16 cellular contexts compared by ENCODE assay signal in the genomic region with DNA sequence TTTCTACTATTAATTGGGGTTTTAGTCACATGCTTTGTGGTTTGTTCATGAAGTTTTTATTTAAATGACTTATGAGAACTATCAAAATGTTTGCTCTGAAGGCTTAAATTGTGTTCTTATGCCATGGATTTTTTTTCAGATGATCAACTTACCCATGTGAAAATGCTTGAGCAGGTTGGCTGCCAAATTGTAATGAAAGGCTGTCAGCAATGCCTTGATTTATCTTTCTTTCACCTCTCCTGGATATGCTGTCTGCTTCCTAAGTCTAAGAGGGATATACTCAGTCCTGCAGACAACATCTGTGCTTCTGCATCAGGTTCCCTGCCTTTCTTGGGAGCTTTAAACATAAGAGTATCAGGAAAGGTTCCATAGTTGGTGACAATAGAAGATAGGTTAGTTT. TPM values are rescaled to one million over a fixed set of nuclear protein-coding genes. Genes with fewer than 3 reads are reported as not detected.
DNase-seq lines count a peak whose midpoint lies in the region; ATAC-seq, FAIRE-seq and TF ChIP-seq lines count a peak whose summit lies in the region.
"Had no signal": no experiment of that assay in that cellular context is flagged by ENCODE, and none has a peak within 500 bp of the region (broad histone marks: within the 10 kb centered on the region; RNA-seq: fewer than 3 reads in every experiment).

No MANE protein-coding gene starts in this region.

- H3K27me3 ChIP-seq in psoas muscle (ENCODE audit: insufficient read depth in 3 of 3, low read length in 2 of 3) = no peaks in the 10 kb centered on the region
- H3K27me3 ChIP-seq in neuronal stem cell (ENCODE audit: control insufficient read depth in 3 of 3, insufficient read depth in 3 of 3, low read depth in 1 of 3, low read length in 3 of 3) = no peaks in the 10 kb centered on the region

- no peak overlapping the region for H3K4me2 ChIP-seq in neuronal stem cell (ENCODE audit: insufficient read depth, low read length, poor library complexity, severe bottlenecking)

- H2AK5ac ChIP-seq in neuronal stem cell (ENCODE audit: low read depth, low read length) = no peak overlapping the region

- no peak overlapping the region for H4K8ac ChIP-seq in neuronal stem cell (ENCODE audit: low read depth, low read length)

- no peak overlapping the region for H2AFZ ChIP-seq in neuronal stem cell (ENCODE audit: low read length)

- no peak overlapping the region for H2BK5ac ChIP-seq in neuronal stem cell (ENCODE audit: low read length)

- peaks cover 3% of the 10 kb centered on the region for H3K79me1 ChIP-seq in neuronal stem cell (ENCODE audit: low read depth, low read length)

- H3K4me1 ChIP-seq in psoas muscle = peaks cover 28% of the 10 kb centered on the region
- H3K4me1 ChIP-seq in neuronal stem cell (ENCODE audit: control insufficient read depth in 2 of 2, insufficient read depth in 1 of 2, low read depth in 1 of 2, low read length in 2 of 2) = peaks cover 12 to 22% of the 10 kb centered on the region in 2 donors

- H3K9ac ChIP-seq in neuronal stem cell (ENCODE audit: low read depth, low read length, poor library complexity) = no peak overlapping the region

- no peak overlapping the region for H3K23ac ChIP-seq in neuronal stem cell (ENCODE audit: low read depth, low read length, poor library complexity)

- no peak overlapping the region for H3K4ac ChIP-seq in neuronal stem cell (ENCODE audit: low read length)

- H2BK120ac ChIP-seq in neuronal stem cell (ENCODE audit: low read depth, low read length) = no peak overlapping the region

- H3K14ac ChIP-seq in neuronal stem cell (ENCODE audit: low read length) = no peak overlapping the region

- H4K91ac ChIP-seq in neuronal stem cell (ENCODE audit: low read depth, low read length, poor library complexity) = no peak overlapping the region

- no peak for TF ChIP-seq CTCF in psoas muscle (IDR thresholded peaks at IDR 0.05)
- TF ChIP-seq CTCF in RWPE1 (conservative IDR thresholded peaks at IDR 0.05; ENCODE audit: low read depth) = no peak

- H3K36me3 ChIP-seq in psoas muscle (ENCODE audit: insufficient read depth in 1 of 2, low read depth in 1 of 2) = no peaks in the 10 kb centered on the region
- H3K36me3 ChIP-seq in neuronal stem cell (replicated peaks in 1 of 2; ENCODE audit: control insufficient read depth in 2 of 2, insufficient read depth in 2 of 2, low read length in 2 of 2) = peaks cover 2 to 20% of the 10 kb centered on the region in 2 donors

- peak; percentile 56 for FAIRE-seq in RCC 7860 (lab: Jason Lieb, UNC)
- FAIRE-seq: GM12891 had no signal

- H3K9me3 ChIP-seq in psoas muscle = no peaks in the 10 kb centered on the region
- peaks cover 2 to 5% of the 10 kb centered on the region in 2 donors for H3K9me3 ChIP-seq in neuronal stem cell (replicated peaks in 1 of 2; ENCODE audit: control insufficient read depth in 2 of 2, insufficient read depth in 1 of 2, low read depth in 1 of 2, low read length in 2 of 2)

- H3K27ac ChIP-seq in psoas muscle = no peak overlapping the region
- H3K27ac ChIP-seq in RWPE1 = no peak overlapping the region
- no peak overlapping the region for H3K27ac ChIP-seq in neuronal stem cell (replicated peaks; ENCODE audit: low read length)

- ATAC-seq in HG03432 (IDR thresholded peaks at IDR 0.05; ENCODE audit: unreplicated experiment) (peak; percentile 14), psoas muscle (peak; percentile 25 to 70 (median 56))

- H2BK12ac ChIP-seq in neuronal stem cell (ENCODE audit: low read length) = no peak overlapping the region

- no peak overlapping the region for H3K4me3 ChIP-seq in psoas muscle
- H3K4me3 ChIP-seq in neuronal stem cell (ENCODE audit: low read length in 2 of 2) = no peak overlapping the region

- DNase-seq in EH (ENCODE audit: low read depth) (peak; percentile 36), RCC 7860 (ENCODE audit: low spot score) (no peak), psoas muscle (no peak), RWPE1 (ENCODE audit: low spot score) (no peak), neuronal stem cell (ENCODE audit: low spot score) (no peak)
- DNase-seq in activated effector memory CD4-positive, alpha-beta T cell treated with anti-CD3 and anti-CD28 coated beads, Interleukin-2, amount 50 U/mL, for 16 hours = no peak
- DNase-seq: C1 segment of cervical spinal cord, IMR-90, MV-4-11, NCI-H1417 treated with DMSO at 0.1 percent for 48 hours, NCI-H2029 treated with DMSO at 0.1 percent for 48 hours, NCI-H345, NCI-H774, T-helper 2 cell had no signal

- intact Hi-C loops in psoas muscle (cut with DNase I) = no loop called here

- POLR2A ChIA-PET in RWPE1 (lab: Yijun Ruan, JAX; ENCODE audit: low non-redundant PET) = no interaction called here

- H3K18ac ChIP-seq in neuronal stem cell (ENCODE audit: low read length) = no peak overlapping the region

- CTCF ChIA-PET in RWPE1 (lab: Yijun Ruan, JAX) = no interaction called here

- H2BK15ac ChIP-seq in neuronal stem cell (ENCODE audit: low read length) = no peak overlapping the region

RNA-seq across cellular contexts. Expression of gene FMNL2, which starts 50.7 kb away (rescaled TPM):
- total RNA-seq in psoas muscle = 10 to 100 TPM in 2 of 4 donors, 1 to 10 TPM in 2; 8.4 to 18.2 (median 10.1) TPM
- polyA plus RNA-seq in psoas muscle = 10 to 100 TPM in 2 of 3 donors, 1 to 10 TPM in 1; 6.6 to 14.8 (median 12.9) TPM
- polyA plus RNA-seq in neuronal stem cell (2013, experiment 1 of 2) = 30.6 TPM
- 30.8 TPM for polyA plus RNA-seq in neuronal stem cell (2013, experiment 2 of 2)
